Comparison of ENCODE assay signal across 16 cellular contexts in genomic region chr2:42545023-42545713, GRCh38. TPM values are rescaled to one million over a fixed set of nuclear protein-coding genes. Genes with fewer than 3 reads are reported as not detected.
DNase-seq lines count a peak whose midpoint lies in the region; ATAC-seq and TF ChIP-seq lines count a peak whose summit lies in the region.
"Had no signal": no experiment of that assay in that cellular context is flagged by ENCODE, and none has a peak within 500 bp of the region (broad histone marks: within the 10 kb centered on the region; RNA-seq: fewer than 3 reads in every experiment).

No MANE protein-coding gene starts in this region.

- H3K4me1 ChIP-seq in GM23338 (ENCODE audit: insufficient read depth) (peaks cover 60% of the 10 kb centered on the region), NT2/D1 (ENCODE audit: insufficient read depth, insufficient read length) (peaks cover 5% of the 10 kb centered on the region), endodermal cell (ENCODE audit: control insufficient read depth, insufficient read depth, low read length) (peaks cover 11% of the 10 kb centered on the region), mesendoderm (ENCODE audit: control insufficient read depth, low read depth, low read length) (peaks cover 13% of the 10 kb centered on the region)
- H3K4me1 ChIP-seq: A549 had no signal

- H3K27ac ChIP-seq in GM23338 (ENCODE audit: low read depth) (peak overlapping the region; percentile 95), endodermal cell (ENCODE audit: low read depth, low read length) (peak overlapping the region; percentile 36), mesendoderm (ENCODE audit: low read depth, low read length) (peak overlapping the region; percentile 23)
- H3K27ac ChIP-seq: A549 had no signal

- H3K4me2 ChIP-seq in GM23338 (peak overlapping the region; percentile 64), mesendoderm (ENCODE audit: low read length) (no peak overlapping the region)
- H3K4me2 ChIP-seq: A549, SK-N-SH had no signal

- H2BK120ac ChIP-seq in mesendoderm (ENCODE audit: low read depth, low read length) = no peak overlapping the region

- H2BK5ac ChIP-seq in mesendoderm (ENCODE audit: low read length) = peak overlapping the region; percentile 55

- H3K9ac ChIP-seq in NT2/D1 (ENCODE audit: insufficient read length, low read depth) (peak overlapping the region; percentile 0), endodermal cell (ENCODE audit: extremely low read depth, low read length, poor library complexity, severe bottlenecking) (no peak overlapping the region), mesendoderm (ENCODE audit: low read length) (peak overlapping the region; percentile 29)
- H3K9ac ChIP-seq: BLaER1 treated with 17β-estradiol and CSF1 and Interleukin-3, amounts not matched to agents 10 nM and 100 nM; SK-N-SH had no signal

- BruUV-seq in Calu3 (replicated peaks; lab: Mats Ljungman, UMichigan) = no TSS peak

- DNase-seq in GM23338 (ENCODE audit: low spot score) = peak; percentile 57
- DNase-seq in NT2/D1 (ENCODE audit: low read depth, low spot score) = no peak
- DNase-seq in endodermal cell = no peak
- DNase-seq in mesendoderm = peak; percentile 34
- no peak for DNase-seq in C1 segment of cervical spinal cord (lab: John Stamatoyannopoulos, UW)
- DNase-seq in Calu3 = no peak
- no peak for DNase-seq in activated gamma-delta T cell (lab: John Stamatoyannopoulos, UW)
- no peak for DNase-seq in natural killer cell treated with Interleukin-12 subunit alpha and Interleukin-12 subunit beta and Interleukin-15 and Interleukin-18, amount 100 ng/mL, for 72 hours (ENCODE audit: low spot score)
- DNase-seq: DMS153, NCI-H187, NCI-H510A, Right ventricle myocardium superior, SK-N-SH had no signal

- H4K20me1 ChIP-seq in GM23338 (replicated peaks; ENCODE audit: insufficient read depth) = no peaks in the 10 kb centered on the region
- H4K20me1 ChIP-seq: BLaER1 treated with 17β-estradiol and CSF1 and Interleukin-3, amounts not matched to agents 10 nM and 100 nM had no signal

- no peak overlapping the region for H3K4ac ChIP-seq in mesendoderm (ENCODE audit: low read depth, low read length)

- H3K27me3 ChIP-seq in GM23338 (ENCODE audit: insufficient read depth) = no peaks in the 10 kb centered on the region
- no peaks in the 10 kb centered on the region for H3K27me3 ChIP-seq in NT2/D1 (ENCODE audit: insufficient read depth, insufficient read length)
- no peaks in the 10 kb centered on the region for H3K27me3 ChIP-seq in endodermal cell (ENCODE audit: control insufficient read depth, insufficient read depth, low read length, poor library complexity, severe bottlenecking)
- no peaks in the 10 kb centered on the region for H3K27me3 ChIP-seq in mesendoderm (ENCODE audit: insufficient read depth, low read length, poor library complexity)
- H3K27me3 ChIP-seq: BLaER1 treated with 17β-estradiol and CSF1 and Interleukin-3, amounts not matched to agents 10 nM and 100 nM had no signal

- H3K23ac ChIP-seq in mesendoderm (ENCODE audit: low read length) = no peak overlapping the region

- H2BK15ac ChIP-seq in mesendoderm (replicated peaks; ENCODE audit: low read depth) = no peak overlapping the region

- H3K4me3 Mint-ChIP-seq in GM23338 (peak overlapping the region; percentile 20; the same call in 2 of the 3 replicates), endodermal cell (no peak overlapping the region), Calu3 (ENCODE audit: low read depth, unreplicated experiment) (no peak overlapping the region)
- H3K4me3 Mint-ChIP-seq in natural killer cell treated with Interleukin-12 subunit alpha and Interleukin-12 subunit beta and Interleukin-15 and Interleukin-18, amount 100 ng/mL, for 72 hours = no peak overlapping the region
- H3K4me3 Mint-ChIP-seq: IgD-negative memory B cell had no signal

- H3K79me2 ChIP-seq in GM23338 (replicated peaks; ENCODE audit: insufficient read depth) (no peaks in the 10 kb centered on the region), mesendoderm (ENCODE audit: control insufficient read depth, insufficient read depth, low read length) (no peaks in the 10 kb centered on the region)

- intact Hi-C loops in Calu3 (cut with micrococcal nuclease; ENCODE audit: unreplicated experiment) = no loop called here

- H3F3A ChIP-seq in GM23338 (replicated peaks; ENCODE audit: low read depth) = peaks cover 32% of the 10 kb centered on the region

- no peaks in the 10 kb centered on the region for H3K9me2 ChIP-seq in GM23338 (ENCODE audit: insufficient read depth)
- H3K9me2 ChIP-seq: SK-N-SH had no signal

- H2AFZ ChIP-seq in GM23338 = no peak overlapping the region

- H4K8ac ChIP-seq in mesendoderm (ENCODE audit: low read depth, low read length) = no peak overlapping the region

- H4K5ac ChIP-seq in mesendoderm (ENCODE audit: low read length) = no peak overlapping the region

- H3K4me3 ChIP-seq in GM23338 (peak overlapping the region; percentile 23), NT2/D1 (ENCODE audit: insufficient read length, low read depth) (no peak overlapping the region), endodermal cell (ENCODE audit: low read length) (peak overlapping the region; percentile 41), mesendoderm (ENCODE audit: low read length) (no peak overlapping the region)
- H3K4me3 ChIP-seq: A549; BLaER1 treated with 17β-estradiol and CSF1 and Interleukin-3, amounts not matched to agents 10 nM and 100 nM had no signal

- WGBS in endodermal cell (ENCODE audit: insufficient coverage in 1 of 2, insufficient read length in 1 of 2), 2 experiments = 79 to 83% methylated on average over 8 of the region's 8 CpGs
- WGBS in mesendoderm (ENCODE audit: extremely low coverage, insufficient coverage, low lambda C conversion rate) = 100% methylated on average over 1 of the region's 8 CpGs

- no peak for TF ChIP-seq CTCF in GM23338 (conservative IDR thresholded peaks at IDR 0.05; ENCODE audit: low read depth in 2 of 2)
- TF ChIP-seq CTCF in endodermal cell (conservative IDR thresholded peaks at IDR 0.05) = no peak
- no peak for TF ChIP-seq CTCF in Calu3 (IDR thresholded peaks at IDR 0.05; ENCODE audit: unreplicated experiment)

- H3K9me3 Mint-ChIP-seq in GM23338 (no peaks in the 10 kb centered on the region), endodermal cell (no peaks in the 10 kb centered on the region), Calu3 (ENCODE audit: low read depth, unreplicated experiment) (no peaks in the 10 kb centered on the region)
- H3K9me3 Mint-ChIP-seq in natural killer cell treated with Interleukin-12 subunit alpha and Interleukin-12 subunit beta and Interleukin-15 and Interleukin-18, amount 100 ng/mL, for 72 hours = no peaks in the 10 kb centered on the region
- H3K9me3 Mint-ChIP-seq: IgD-negative memory B cell had no signal

- H2AK5ac ChIP-seq in mesendoderm (ENCODE audit: low read length) = no peak overlapping the region

- CTCF ChIA-PET in Calu3 (lab: Charles Lee) = no interaction called here

- H3K27ac Mint-ChIP-seq in GM23338 (peak overlapping the region; percentile 95), endodermal cell (peak overlapping the region; percentile 90), Calu3 (ENCODE audit: unreplicated experiment) (no peak overlapping the region)
- no peak overlapping the region for H3K27ac Mint-ChIP-seq in natural killer cell treated with Interleukin-12 subunit alpha and Interleukin-12 subunit beta and Interleukin-15 and Interleukin-18, amount 100 ng/mL, for 72 hours

- peak overlapping the region; percentile 80 for H3K56ac ChIP-seq in mesendoderm (ENCODE audit: low read length)

- no peaks in the 10 kb centered on the region for H3K79me1 ChIP-seq in mesendoderm (ENCODE audit: low read length)

- H3K27me3 Mint-ChIP-seq in GM23338 (ENCODE audit: insufficient read depth, low read depth, poor library complexity) = peaks cover 2% of the 10 kb centered on the region
- H3K27me3 Mint-ChIP-seq in endodermal cell (ENCODE audit: insufficient read depth) = no peaks in the 10 kb centered on the region
- H3K27me3 Mint-ChIP-seq in Calu3 (ENCODE audit: unreplicated experiment) = no peaks in the 10 kb centered on the region
- peaks cover 0 to 3% of the 10 kb centered on the region in 2 donors for H3K27me3 Mint-ChIP-seq in natural killer cell treated with Interleukin-12 subunit alpha and Interleukin-12 subunit beta and Interleukin-15 and Interleukin-18, amount 100 ng/mL, for 72 hours
- H3K27me3 Mint-ChIP-seq: IgD-negative memory B cell had no signal

- no peaks in the 10 kb centered on the region for H3K9me3 ChIP-seq in NT2/D1 (ENCODE audit: insufficient read depth, low read length)
- no peaks in the 10 kb centered on the region for H3K9me3 ChIP-seq in endodermal cell (ENCODE audit: control insufficient read depth, low read length)
- H3K9me3 ChIP-seq: A549, SK-N-SH had no signal

- H3K36me3 Mint-ChIP-seq in GM23338 (ENCODE audit: low read depth) = no peaks in the 10 kb centered on the region
- H3K36me3 Mint-ChIP-seq in endodermal cell (ENCODE audit: low read depth) = no peaks in the 10 kb centered on the region
- H3K36me3 Mint-ChIP-seq in Calu3 (ENCODE audit: insufficient read depth, unreplicated experiment) = no peaks in the 10 kb centered on the region
- no peaks in the 10 kb centered on the region for H3K36me3 Mint-ChIP-seq in natural killer cell treated with Interleukin-12 subunit alpha and Interleukin-12 subunit beta and Interleukin-15 and Interleukin-18, amount 100 ng/mL, for 72 hours

- peak; percentile 22 for ATAC-seq in GM23338
- no peak for ATAC-seq in natural killer cell treated with Interleukin-12 subunit alpha and Interleukin-12 subunit beta and Interleukin-15 and Interleukin-18, amount 100 ng/mL, for 72 hours
- ATAC-seq: A549 had no signal

- H3K4me1 Mint-ChIP-seq in GM23338 (peaks cover 37% of the 10 kb centered on the region), endodermal cell (peaks cover 21% of the 10 kb centered on the region), Calu3 (ENCODE audit: low read depth, unreplicated experiment) (peaks cover 20% of the 10 kb centered on the region)
- H3K4me1 Mint-ChIP-seq in natural killer cell treated with Interleukin-12 subunit alpha and Interleukin-12 subunit beta and Interleukin-15 and Interleukin-18, amount 100 ng/mL, for 72 hours (ENCODE audit: low read depth in 2 of 2) = no peaks in the 10 kb centered on the region

- H3K18ac ChIP-seq in mesendoderm (ENCODE audit: low read length) = peak overlapping the region; percentile 9

- no peaks in the 10 kb centered on the region for H3K36me3 ChIP-seq in GM23338 (ENCODE audit: insufficient read depth)
- no peaks in the 10 kb centered on the region for H3K36me3 ChIP-seq in NT2/D1 (ENCODE audit: insufficient read depth, insufficient read length, low read length)
- H3K36me3 ChIP-seq in endodermal cell (ENCODE audit: control insufficient read depth, insufficient read depth, low read length) = no peaks in the 10 kb centered on the region
- H3K36me3 ChIP-seq in mesendoderm (ENCODE audit: control insufficient read depth, insufficient read depth, low read length) = no peaks in the 10 kb centered on the region
- H3K36me3 ChIP-seq: BLaER1 treated with 17β-estradiol and CSF1 and Interleukin-3, amounts not matched to agents 10 nM and 100 nM had no signal

RNA-seq across cellular contexts. Expression of gene MTA3, which starts 23.3 kb away (rescaled TPM):
- total RNA-seq in GM23338 (2014; rRNA removed; shearing (Covaris generic)) = 145 and 162 TPM in 2 replicates
- polyA plus RNA-seq in GM23338 (2016; fragmentation: Nextera tagmentation; extraction: Ambion mirVana) = 202 and 208 TPM in 2 replicates
- total RNA-seq in endodermal cell = 100 to 1,000 TPM; 138 to 154 TPM
- polyA plus RNA-seq in endodermal cell (2013, experiment 1 of 2) = 77.1 TPM
- 69.4 TPM for polyA plus RNA-seq in endodermal cell (2013, experiment 2 of 2)
- 81.4 TPM for polyA plus RNA-seq in mesendoderm (2013, experiment 1 of 2)
- 78.4 TPM for polyA plus RNA-seq in mesendoderm (2013, experiment 2 of 2)
- total RNA-seq in Calu3 (2022) = 45.2 and 46.5 TPM in 2 replicates
- total RNA-seq in natural killer cell treated with Interleukin-12 subunit alpha and Interleukin-12 subunit beta and Interleukin-15 and Interleukin-18, amount 100 ng/mL, for 72 hours = 10 to 100 TPM; 18.7 to 21.2 TPM

RNA-seq across cellular contexts. Expression of gene KCNG3, which starts 51.4 kb away (rescaled TPM):
- 33.8 and 36.2 TPM in 2 replicates for total RNA-seq in GM23338 (2014; rRNA removed; shearing (Covaris generic))
- 2.2 and 2.5 TPM in 2 replicates for polyA plus RNA-seq in GM23338 (2016; fragmentation: Nextera tagmentation; extraction: Ambion mirVana)
- total RNA-seq in endodermal cell (1 to 10 TPM in 1 of 2 donors, under 1 TPM in 1; 0.84 to 1.5 TPM), Calu3 (2022) (0.73 and 0.94 TPM in 2 replicates)
- polyA plus RNA-seq in endodermal cell (2013, experiment 1 of 2) = 0.64 TPM
- 0.50 TPM for polyA plus RNA-seq in endodermal cell (2013, experiment 2 of 2)
- 1.00 TPM for polyA plus RNA-seq in mesendoderm (2013, experiment 1 of 2)
- 1.1 TPM for polyA plus RNA-seq in mesendoderm (2013, experiment 2 of 2)
- total RNA-seq in natural killer cell treated with Interleukin-12 subunit alpha and Interleukin-12 subunit beta and Interleukin-15 and Interleukin-18, amount 100 ng/mL, for 72 hours = not detected
- total RNA-seq: Right ventricle myocardium superior had no signal
- polyA plus RNA-seq: IgD-negative memory B cell had no signal

Comparison
In these comparisons a context has a peak if more than half of its experiments do, and no peak if none do; other contexts are left out.
1. DNase-seq: peak in GM23338 (single experiment) and mesendoderm (single experiment); none in NT2/D1 (single experiment), endodermal cell (single experiment), C1 segment of cervical spinal cord (0 of 14), Calu3 (single experiment), activated gamma-delta T cell (single experiment) and natural killer cell treated with Interleukin-12 subunit alpha and Interleukin-12 subunit beta and Interleukin-15 and Interleukin-18, amount 100 ng/mL, for 72 hours (single experiment).
2. H3K27ac ChIP-seq: peak in every context shown above with its lines; median percentile 95 in GM23338; 36 in endodermal cell; 23 in mesendoderm.
3. H3K4me3 ChIP-seq: peak in GM23338 (single experiment) and endodermal cell (single experiment); none in NT2/D1 (single experiment) and mesendoderm (single experiment).
4. H3K27ac Mint-ChIP-seq: peak in GM23338 (single experiment) and endodermal cell (single experiment); none in Calu3 (single experiment) and natural killer cell treated with Interleukin-12 subunit alpha and Interleukin-12 subunit beta and Interleukin-15 and Interleukin-18, amount 100 ng/mL, for 72 hours (0 of 2).
5. RNA of gene KCNG3, which starts 51.4 kb away (total RNA-seq): 33.8 to 36.2 TPM in GM23338; 0.84 to 1.5 TPM in endodermal cell, 0.73 to 0.94 TPM in Calu3 and not detected in natural killer cell treated with Interleukin-12 subunit alpha and Interleukin-12 subunit beta and Interleukin-15 and Interleukin-18, amount 100 ng/mL, for 72 hours; every median in the first group is over 10 times any median in the second.